Comparison of ENCODE assay signal across 2 cellular contexts in genomic region chr13:20232556-20233277, GRCh38.
TF ChIP-seq lines count a peak whose summit lies in the region.

No MANE protein-coding gene starts in this region.

TF ChIP-seq in GM23338, 12 proteins besides CTCF, POLR2A, EP300 and RAD21 (continued from another document):
- no peak for TF ChIP-seq ZNF462 (CRISPR knock-in tag; IDR thresholded peaks at IDR 0.05)
- TF ChIP-seq JUNB (IDR thresholded peaks at IDR 0.05; ENCODE audit: unreplicated experiment): no peak
- TF ChIP-seq ETS1 (IDR thresholded peaks at IDR 0.05): no peak
- TF ChIP-seq ZNF114 (CRISPR knock-in tag; IDR thresholded peaks at IDR 0.05): no peak
- TF ChIP-seq EZH2phosphoT487 (IDR thresholded peaks at IDR 0.05; ENCODE audit: unreplicated experiment): no peak
- no peak for TF ChIP-seq REST (IDR thresholded peaks at IDR 0.05; ENCODE audit: unreplicated experiment)
- no peak for TF ChIP-seq POLR2AphosphoS5 (IDR thresholded peaks at IDR 0.05; ENCODE audit: low read depth)

TF ChIP-seq in WTC11, 78 proteins besides CTCF, POLR2A, EP300 and RAD21 (continued from another document):
- TF ChIP-seq ERG (CRISPR knock-in tag; IDR thresholded peaks at IDR 0.05): no peak
- TF ChIP-seq ZNF396 (CRISPR knock-in tag; IDR thresholded peaks at IDR 0.05; ENCODE audit: borderline replicate concordance): no peak
- TF ChIP-seq ZNF425 (CRISPR knock-in tag; conservative IDR thresholded peaks at IDR 0.05): no peak
- TF ChIP-seq JAZF1 (CRISPR knock-in tag; IDR thresholded peaks at IDR 0.05): no peak
- no peak for TF ChIP-seq ZNF121 (CRISPR knock-in tag; IDR thresholded peaks at IDR 0.05)
- TF ChIP-seq ZNF512 (CRISPR knock-in tag; IDR thresholded peaks at IDR 0.05; ENCODE audit: borderline replicate concordance): no peak
- no peak for TF ChIP-seq SMAD3 (CRISPR knock-in tag; IDR thresholded peaks at IDR 0.05; ENCODE audit: borderline replicate concordance)
- TF ChIP-seq USF1 (CRISPR knock-in tag; IDR thresholded peaks at IDR 0.05): no peak
TF ChIP-seq in WTC11: peak in this region for 0.
